ENCODE assay signal across 17 cellular contexts in genomic region chr3:155283092-155284056, GRCh38. TPM values are rescaled to one million over a fixed set of nuclear protein-coding genes. Genes with fewer than 3 reads are reported as not detected.
"Had no signal": no experiment of that assay in that cellular context is flagged by ENCODE, and none has a peak within 500 bp of the region (broad histone marks: within the 10 kb centered on the region; RNA-seq: fewer than 3 reads in every experiment).

No MANE protein-coding gene starts in this region.

- H3K4me3 ChIP-seq: suprapubic skin had no signal

- H3K27ac ChIP-seq: suprapubic skin had no signal

- H3K36me3 Mint-ChIP-seq: activated naive CD4-positive, alpha-beta T cell treated with anti-CD3 and anti-CD28 coated beads, Interleukin-2, amount 50 U/mL, for 72 hours; brain; natural killer cell had no signal

- H3K4me3 Mint-ChIP-seq: activated T-cell treated with anti-CD3 and anti-CD28 coated beads, Interleukin-2, amount 50 U/mL, for 24 hours; brain; dendritic cell treated with granulocyte-macrophage colony-stimulating factor and Interleukin-4, amounts not matched to agents 40 ng/mL and 50 ng/mL, for 4 days; natural killer cell; T-helper 2 cell treated with Interferon-gamma antibody and Interleukin-4, amounts not matched to agents 5 μg/mL and 100 μg/mL, for 36 hours had no signal

- H3K27me3 Mint-ChIP-seq: activated T-cell treated with anti-CD3 and anti-CD28 coated beads, Interleukin-2, amount 50 U/mL, for 24 hours; dendritic cell treated with granulocyte-macrophage colony-stimulating factor and Interleukin-4, amounts not matched to agents 40 ng/mL and 50 ng/mL, for 4 days had no signal

- H3K4me1 ChIP-seq: suprapubic skin had no signal

- H3K9me3 Mint-ChIP-seq: activated T-cell treated with anti-CD3 and anti-CD28 coated beads, Interleukin-2, amount 50 U/mL, for 24 hours; dendritic cell treated with granulocyte-macrophage colony-stimulating factor and Interleukin-4, amounts not matched to agents 40 ng/mL and 50 ng/mL, for 4 days; T-helper 2 cell treated with Interferon-gamma antibody and Interleukin-4, amounts not matched to agents 5 μg/mL and 100 μg/mL, for 36 hours had no signal

- H3K27ac Mint-ChIP-seq: activated naive CD4-positive, alpha-beta T cell treated with anti-CD3 and anti-CD28 coated beads, Interleukin-2, amount 50 U/mL, for 72 hours; activated T-cell treated with anti-CD3 and anti-CD28 coated beads, Interleukin-2, amount 50 U/mL, for 24 hours; brain; dendritic cell treated with granulocyte-macrophage colony-stimulating factor and Interleukin-4, amounts not matched to agents 40 ng/mL and 50 ng/mL, for 4 days; natural killer cell; T-helper 2 cell treated with Interferon-gamma antibody and Interleukin-4, amounts not matched to agents 5 μg/mL and 100 μg/mL, for 36 hours had no signal

- H3K36me3 ChIP-seq: suprapubic skin had no signal

- H3K27me3 ChIP-seq: suprapubic skin had no signal

- H3K4me1 Mint-ChIP-seq: brain, natural killer cell had no signal

- ATAC-seq: activated naive CD4-positive, alpha-beta T cell treated with anti-CD3 and anti-CD28 coated beads, Interleukin-2, amount 50 U/mL, for 72 hours; left cardiac atrium; natural killer cell; right cardiac atrium had no signal

- DNase-seq: activated effector memory CD4-positive, alpha-beta T cell treated with anti-CD3 and anti-CD28 coated beads, Interleukin-2, amount 50 U/mL, for 16 hours; activated T-cell treated with anti-CD3 and anti-CD28 coated beads, Interleukin-2, amount 50 U/mL, for 24 hours; amygdala; cerebellar nuclear complex; left cardiac atrium; natural killer cell; right cardiac atrium; stimulated activated CD4-positive, alpha-beta T cell treated with anti-CD3 and anti-CD28 coated beads, Interleukin-2, amount 100 ng/mL, for 24 hours; stimulated activated naive CD4-positive, alpha-beta T cell treated with Interleukin-2 at 50 U/mL for 16 hours had no signal

- H3K9me3 ChIP-seq: suprapubic skin had no signal

- FAIRE-seq: urothelium cell line had no signal

RNA-seq across cellular contexts. Expression of gene STRIT1, which starts 10.1 kb away (rescaled TPM):
- total RNA-seq: activated naive CD4-positive, alpha-beta T cell treated with anti-CD3 and anti-CD28 coated beads, Interleukin-2, amount 50 U/mL, for 72 hours; left cardiac atrium; lung microvascular endothelial cell; natural killer cell; posterior vena cava; suprapubic skin had no signal
